In the genomic region with DNA sequence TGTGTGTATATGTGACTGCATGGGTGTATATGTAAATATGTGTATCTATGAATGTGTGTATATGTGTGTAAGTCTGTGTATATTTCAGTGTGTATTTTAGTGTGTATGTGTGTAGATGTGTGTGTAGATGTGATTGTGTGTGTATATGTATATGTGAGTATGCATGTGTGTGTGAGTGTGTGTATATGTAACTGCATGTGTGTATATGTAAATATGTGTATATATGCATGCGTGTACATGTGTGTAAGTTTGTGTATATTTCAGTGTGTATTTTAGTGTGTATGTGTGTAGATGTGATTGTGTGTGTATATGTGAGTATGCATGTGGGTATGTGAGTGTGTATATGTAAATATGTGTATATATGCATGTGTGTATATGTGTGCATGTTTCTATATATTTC, we compare ENCODE assay signal across 21 cellular contexts.
DNase-seq lines count a peak whose midpoint lies in the region; FAIRE-seq and TF ChIP-seq lines count a peak whose summit lies in the region.
"Had no signal": no experiment of that assay in that cellular context is flagged by ENCODE, and none has a peak within 500 bp of the region (broad histone marks: within the 10 kb centered on the region; RNA-seq: fewer than 3 reads in every experiment).

No MANE protein-coding gene starts in this region.

- H3K36me3 ChIP-seq in H1 (ENCODE audit: control insufficient read depth in 2 of 4, insufficient read depth in 4 of 4, low read length in 3 of 4) (no peaks in the 10 kb centered on the region), neural progenitor cell (no peaks in the 10 kb centered on the region)
- H3K36me3 ChIP-seq: BLaER1, HAP-1 had no signal

- H3K4me3 ChIP-seq in H1 (ENCODE audit: extremely low read depth in 1 of 4, insufficient read depth in 2 of 4, low read depth in 3 of 4, low read length in 4 of 4) (no peak overlapping the region), neural progenitor cell (no peak overlapping the region)
- H3K4me3 ChIP-seq: BLaER1, GM12878, GM23248, HAP-1 had no signal

- H2BK12ac ChIP-seq in H1 (ENCODE audit: low read depth, low read length), result peak overlapping the region; percentile 1; the same call in 1 of the 2 replicates

- H4K20me1 ChIP-seq in H1 (replicated peaks in 1 of 2; ENCODE audit: control insufficient read depth in 1 of 2, insufficient read depth in 2 of 2, low read length in 2 of 2) (no peaks in the 10 kb centered on the region), neural progenitor cell (ENCODE audit: low read depth) (no peaks in the 10 kb centered on the region)
- H4K20me1 ChIP-seq: BLaER1 had no signal

- no peak overlapping the region for H3K14ac ChIP-seq in H1 (ENCODE audit: insufficient read length)

- H4K8ac ChIP-seq in H1 (ENCODE audit: extremely low read depth, insufficient read depth, low read length), result no peak overlapping the region

- CTCF ChIA-PET in H1 (lab: Charles Lee; ENCODE audit: partially characterized antibody), result interaction anchor here (0.6 kb wide), 1 partner anchor 198 kb away, joined by 4 read pairs; no protein-coding TSS in a partner anchor

- TF ChIP-seq RAD21 in H1 (IDR thresholded peaks at IDR 0.05 in 1 of 2, conservative IDR thresholded peaks at IDR 0.05 in 1 of 2; ENCODE audit: low read depth in 2 of 2, low read length in 2 of 2), result no peak

- no peak overlapping the region for H3K23ac ChIP-seq in H1 (ENCODE audit: insufficient read length)

- H2AK5ac ChIP-seq in H1 (ENCODE audit: low read depth, low read length), result peak overlapping the region; percentile 30; the same call in 1 of the 2 replicates

- H3K9me3 ChIP-seq in H1 (ENCODE audit: insufficient read depth in 2 of 2, low read depth in 1 of 2, low read length in 1 of 2) (no peaks in the 10 kb centered on the region; a peak in 1 of 4 replicates), neural progenitor cell (ENCODE audit: low read depth) (no peaks in the 10 kb centered on the region)
- H3K9me3 ChIP-seq: BLaER1, Caco-2, HAP-1 had no signal

- peaks cover 7% of the 10 kb centered on the region; the same call in 1 of the 2 replicates for H3K23me2 ChIP-seq in H1 (ENCODE audit: low read depth, low read length)

- TF ChIP-seq CTCF in H1 (IDR thresholded peaks at IDR 0.05; ENCODE audit: control extremely low read depth in 1 of 3, insufficient read depth in 1 of 3, low read depth in 1 of 3, low read length in 3 of 3) (no peak), neural progenitor cell (IDR thresholded peaks at IDR 0.05) (no peak)

- H4K91ac ChIP-seq in H1 (replicated peaks; ENCODE audit: insufficient read length, low read length), result no peak overlapping the region

- H2BK20ac ChIP-seq in H1 (ENCODE audit: low read length), result peak overlapping the region; percentile 2; the same call in 1 of the 2 replicates

- H3K4me1 ChIP-seq in H1 (replicated peaks in 1 of 4; ENCODE audit: control insufficient read depth in 3 of 4, insufficient read depth in 4 of 4, low read length in 3 of 4) (peaks cover 6 to 21% (median 11%) of the 10 kb centered on the region in 4 experiments), neural progenitor cell (peaks cover 26% of the 10 kb centered on the region)
- H3K4me1 ChIP-seq: HAP-1 had no signal

- no peak overlapping the region for H2BK120ac ChIP-seq in H1 (replicated peaks; ENCODE audit: low read depth, low read length)

- H3K9ac ChIP-seq in H1 (replicated peaks in 1 of 4; ENCODE audit: extremely low read depth in 1 of 4, low read depth in 3 of 4, low read length in 3 of 4) (no peak overlapping the region), neural progenitor cell (no peak overlapping the region)
- H3K9ac ChIP-seq: BLaER1, GM23248 had no signal

- TF ChIP-seq POLR2A in H1 (IDR thresholded peaks at IDR 0.05; ENCODE audit: control extremely low read depth in 1 of 2, low read depth in 2 of 2, low read length in 2 of 2), result no peak

- H3K27me3 Mint-ChIP-seq in neural progenitor cell (ENCODE audit: insufficient read depth, low read depth), result peaks cover 33% of the 10 kb centered on the region

- H3F3A ChIP-seq in neural progenitor cell (ENCODE audit: low read depth), result peaks cover 48% of the 10 kb centered on the region

- no peak overlapping the region for H3K56ac ChIP-seq in H1 (replicated peaks; ENCODE audit: insufficient read length, low read depth, low read length)

- TF ChIP-seq EP300 in H1 (IDR thresholded peaks at IDR 0.05; ENCODE audit: borderline replicate concordance in 1 of 2, low read depth in 2 of 2, low read length in 2 of 2), result no peak

- peaks cover 39% of the 10 kb centered on the region for H3K4me1 Mint-ChIP-seq in neural progenitor cell
- H3K4me1 Mint-ChIP-seq: B cell; CD4-positive, CD25-positive, alpha-beta regulatory T cell had no signal

- no peaks in the 10 kb centered on the region for H3K79me2 ChIP-seq in H1 (ENCODE audit: control insufficient read depth in 1 of 2, insufficient read depth in 2 of 2, low read length in 2 of 2)
- no peaks in the 10 kb centered on the region for H3K79me2 ChIP-seq in neural progenitor cell (ENCODE audit: low read depth)

- peaks cover 4% of the 10 kb centered on the region for H3K9me3 Mint-ChIP-seq in neural progenitor cell
- H3K9me3 Mint-ChIP-seq: CD8-positive, alpha-beta T cell had no signal

- H4K5ac ChIP-seq in H1 (ENCODE audit: insufficient read length, low read depth, low read length), result no peak overlapping the region

- H2BK5ac ChIP-seq in H1 (ENCODE audit: low read depth, low read length), result no peak overlapping the region

- H3K4me2 ChIP-seq in H1 (ENCODE audit: insufficient read depth in 1 of 2, low read depth in 2 of 2, low read length in 2 of 2), result peak overlapping the region; percentile 6 to 65; a peak in 1 of 4 replicates
- peak overlapping the region; percentile 54 for H3K4me2 ChIP-seq in neural progenitor cell

- peak overlapping the region; percentile 0 for H3K4me3 Mint-ChIP-seq in neural progenitor cell
- H3K4me3 Mint-ChIP-seq: B cell; CD4-positive, CD25-positive, alpha-beta regulatory T cell; CD8-positive, alpha-beta T cell had no signal

- peak; percentile 55 for FAIRE-seq in HTR-8/SVneo (lab: Jason Lieb, UNC)
- FAIRE-seq in H1 (lab: Jason Lieb, UNC), result no peak
- FAIRE-seq: A204.1, GM12878, GM19239, H54 had no signal

- H3K27ac Mint-ChIP-seq in neural progenitor cell, result peak overlapping the region; percentile 29
- H3K27ac Mint-ChIP-seq: B cell; CD4-positive, CD25-positive, alpha-beta regulatory T cell; CD8-positive, alpha-beta T cell had no signal

- WGBS in H1 (ENCODE audit: extremely low coverage in 1 of 2, insufficient coverage in 1 of 2, insufficient read length in 1 of 2, insufficient replicate concordance in 2 of 2, low coverage in 1 of 2, low lambda C conversion rate in 2 of 2, missing lambda C conversion rate in 1 of 2), 2 experiments, result 86% methylated on average over 1 of the region's 1 CpG; no CpG with 5 or more reads in 1 of the 2 experiments

- no peak overlapping the region for H3K18ac ChIP-seq in H1 (ENCODE audit: extremely low read depth, low read length)

- 0 out of 2 replicates have a peak overlapping the region, but pooled peaks have one; percentile 48 for H2BK15ac ChIP-seq in H1 (ENCODE audit: low read length)

- H3K36me3 Mint-ChIP-seq in neural progenitor cell, result peaks cover 2% of the 10 kb centered on the region
- H3K36me3 Mint-ChIP-seq: CD4-positive, CD25-positive, alpha-beta regulatory T cell; CD8-positive, alpha-beta T cell had no signal

- POLR2A ChIA-PET in H1 (lab: Charles Lee; ENCODE audit: partially characterized antibody), result no interaction called here

- no peak for DNase-seq in HTR-8/SVneo (ENCODE audit: insufficient read length, low spot score)
- DNase-seq in H1 (ENCODE audit: low read depth in 1 of 2, low spot score in 2 of 2), result no peak
- no peak for DNase-seq in neural progenitor cell (ENCODE audit: low spot score)
- DNase-seq in NCI-H2081 (lab: John Stamatoyannopoulos, UW), result no peak
- no peak for DNase-seq in amygdala (lab: John Stamatoyannopoulos, UW)
- DNase-seq in 8988T, result no peak
- DNase-seq: Caco-2; CD4-positive, CD25-positive, alpha-beta regulatory T cell; CD8-positive, alpha-beta T cell; DMS153; DND-41; GDM1; GM23248 had no signal

- peaks cover 0 to 2% (median under 1%) of the 10 kb centered on the region in 4 experiments; a peak in 1 of 7 replicates for H3K27me3 ChIP-seq in H1 (replicated peaks in 1 of 4; ENCODE audit: control insufficient read depth in 3 of 4, extremely low read depth in 1 of 4, insufficient read depth in 3 of 4, low read length in 3 of 4)
- H3K27me3 ChIP-seq in neural progenitor cell, result no peaks in the 10 kb centered on the region
- H3K27me3 ChIP-seq: BLaER1 had no signal

- H3K27ac ChIP-seq in H1 (ENCODE audit: low read depth, low read length) (no peak overlapping the region), neural progenitor cell (no peak overlapping the region)
- H3K27ac ChIP-seq: C4-2B, GM23248 had no signal

- H2AFZ ChIP-seq in H1 (ENCODE audit: low read length) (no peak overlapping the region), neural progenitor cell (replicated peaks) (no peak overlapping the region)
- H2AFZ ChIP-seq: GM23248 had no signal

- no peak overlapping the region for H3K4ac ChIP-seq in H1 (replicated peaks; ENCODE audit: insufficient read length, low read depth, low read length)

- H3K79me1 ChIP-seq in H1 (ENCODE audit: low read depth, low read length), result no peaks in the 10 kb centered on the region

TF ChIP-seq in H1, 55 proteins besides CTCF, POLR2A, EP300 and RAD21:
- TF ChIP-seq CBX5 (IDR thresholded peaks at IDR 0.05; ENCODE audit: low read depth, low read length) (no peak), KDM1A (IDR thresholded peaks at IDR 0.05; ENCODE audit: borderline replicate concordance, low read length) (peak; percentile 26; the same call in 1 of the 2 replicates), MAFK (IDR thresholded peaks at IDR 0.05; ENCODE audit: low read depth, low read length) (no peak), SIX5 (IDR thresholded peaks at IDR 0.05; ENCODE audit: low read depth, low read length) (no peak), NANOG (IDR thresholded peaks at IDR 0.05; ENCODE audit: insufficient read depth, low read depth, low read length, poor library complexity, severe bottlenecking) (no peak)
TF ChIP-seq in H1: peak in this region for 1.
